Comparison of ENCODE assay signal across 8 cellular contexts in the genomic region with DNA sequence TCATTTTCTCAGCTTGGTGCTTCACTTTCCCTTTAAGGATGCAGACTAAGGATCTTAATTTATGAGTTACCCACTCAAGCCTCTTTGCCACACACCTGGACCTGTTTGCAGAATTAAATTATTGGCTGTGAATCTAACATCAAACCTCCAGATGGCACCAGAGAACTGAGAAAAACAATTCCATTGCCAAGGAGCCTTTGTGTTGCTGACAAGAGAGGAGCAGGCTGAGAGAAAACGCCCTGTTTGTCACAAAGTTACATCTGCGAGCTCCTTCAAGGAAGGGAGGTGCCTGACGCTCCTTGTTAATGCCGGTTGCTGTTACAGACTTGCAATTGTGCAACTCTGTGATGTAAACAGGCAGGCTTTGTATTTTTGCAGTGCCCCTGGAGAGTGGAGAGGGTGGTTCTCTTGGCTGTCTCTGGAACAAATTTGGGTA. TPM values are rescaled to one million over a fixed set of nuclear protein-coding genes. Genes with fewer than 3 reads are reported as not detected.
DNase-seq lines count a peak whose midpoint lies in the region; ATAC-seq and TF ChIP-seq lines count a peak whose summit lies in the region.

No MANE protein-coding gene starts in this region.

- TF ChIP-seq CTCF in HL-60 (IDR thresholded peaks at IDR 0.05; ENCODE audit: insufficient read depth, low read length) (no peak), astrocyte of the cerebellum (IDR thresholded peaks at IDR 0.05; ENCODE audit: low read depth, low read length, missing control alignments) (peak; percentile 55)

- no peaks in the 10 kb centered on the region for H3K9me3 ChIP-seq in right cardiac atrium (ENCODE audit: control insufficient read depth, low read length)

- ATAC-seq in right cardiac atrium (peak; percentile 93 to 96), GM18498 (IDR thresholded peaks at IDR 0.05; ENCODE audit: unreplicated experiment) (no peak), GM21529 (IDR thresholded peaks at IDR 0.05; ENCODE audit: unreplicated experiment) (no peak)

- no peak overlapping the region for H3K27ac ChIP-seq in HL-60 (replicated peaks)
- no peak overlapping the region for H3K27ac ChIP-seq in right cardiac atrium (ENCODE audit: low read length)

- no peaks in the 10 kb centered on the region for H3K4me1 ChIP-seq in right cardiac atrium (ENCODE audit: control insufficient read depth, insufficient read depth, low read length)

- intact Hi-C loops in right cardiac atrium (cut with DNase I) = no loop called here

- no peak overlapping the region for H3K4me3 ChIP-seq in HL-60 (replicated peaks; ENCODE audit: insufficient read depth, low read length)
- H3K4me3 ChIP-seq in astrocyte of the cerebellum (ENCODE audit: low read depth, low read length) = no peak overlapping the region
- no peak overlapping the region for H3K4me3 ChIP-seq in right cardiac atrium (ENCODE audit: low read length)

- H3K27me3 ChIP-seq in HL-60 (ENCODE audit: insufficient read depth, poor library complexity, severe bottlenecking) (no peaks in the 10 kb centered on the region), right cardiac atrium (ENCODE audit: control insufficient read depth, insufficient read depth) (no peaks in the 10 kb centered on the region)

- in situ Hi-C loops in astrocyte of the cerebellum (cut with HindIII; ENCODE audit: low sequenced_read_pairs) = no loop called here

- DNase-seq in DMS114 treated with DMSO at 0.1 percent for 48 hours (lab: John Stamatoyannopoulos, UW; ENCODE audit: unreplicated experiment) (peak; percentile 76), HL-60 (ENCODE audit: low read depth in 1 of 2, low spot score in 1 of 2) (peak; percentile 15 to 81), NCI-H526 (lab: John Stamatoyannopoulos, UW) (peak; percentile 55 to 76), astrocyte of the cerebellum (ENCODE audit: low read depth) (peak; percentile 61), right cardiac atrium (peak; percentile 64 to 84 (median 72)), retina (peak; percentile 83)

- under 1% methylated on average over 4 of the region's 4 CpGs for WGBS in right cardiac atrium

RNA-seq across cellular contexts. Expression of gene TMC3, which starts 36.3 kb away (rescaled TPM):
- total RNA-seq in right cardiac atrium = under 1 TPM in 1 of 4 donors, not detected in 3; 0.14 TPM
- 0.02 TPM for polyA plus RNA-seq in right cardiac atrium

Comparison
In these comparisons a context has a peak if more than half of its experiments do, and no peak if none do; other contexts are left out.
1. ATAC-seq: peak in right cardiac atrium (2 of 2); none in GM18498 (single experiment) and GM21529 (single experiment).
2. Peak in every context shown above with its lines, with median percentiles within 50 percentile points of each other: DNase-seq.